In genomic region chrX:8462488-8462887, GRCh38 we compare ENCODE assay signal across 44 cellular contexts. TPM values are rescaled to one million over a fixed set of nuclear protein-coding genes. Genes with fewer than 3 reads are reported as not detected.
"Had no signal": no experiment of that assay in that cellular context is flagged by ENCODE, and none has a peak within 500 bp of the region (broad histone marks: within the 10 kb centered on the region; RNA-seq: fewer than 3 reads in every experiment).

No MANE protein-coding gene starts in this region.

- FAIRE-seq: bronchial epithelial cell had no signal

- H3K27me3 ChIP-seq: adrenal gland, ascending aorta, body of pancreas, brain microvascular endothelial cell, breast epithelium, cardiac muscle cell had no signal

- H3K36me3 ChIP-seq: adrenal gland, ascending aorta, brain microvascular endothelial cell, breast epithelium, cardiac muscle cell had no signal

- H3K4me3 Mint-ChIP-seq: activated naive CD4-positive, alpha-beta T cell treated with anti-CD3 and anti-CD28 coated beads for 36 hours; activated naive CD4-positive, alpha-beta T cell treated with anti-CD3 and anti-CD28 coated beads, Interleukin-2, amount 10 ng/mL, durations not matched to agents 7 days and 5 days; activated naive CD4-positive, alpha-beta T cell treated with anti-CD3 and anti-CD28 coated beads, Interleukin-2, amount 50 U/mL, for 24 hours; activated naive CD8-positive, alpha-beta T cell; activated naive CD8-positive, alpha-beta T cell treated with anti-CD3 and anti-CD28 coated beads for 36 hours; activated naive CD8-positive, alpha-beta T cell treated with anti-CD3 and anti-CD28 coated beads, Interleukin-2, amount 10 ng/mL, durations not matched to agents 7 days and 5 days; activated naive CD8-positive, alpha-beta T cell treated with anti-CD3 and anti-CD28 coated beads, Interleukin-2, amount 50 U/mL, for 24 hours; activated T-cell treated with anti-CD3 and anti-CD28 coated beads, Interleukin-2, amount 50 U/mL, for 24 hours; activated T-cell treated with anti-CD3 and anti-CD28 coated beads, Interleukin-2, amount 50 U/mL, for 4 hours; activated T-cell treated with anti-CD3 and anti-CD28 coated beads, Interleukin-2, amount 50 U/mL, for 72 hours; activated T-helper 1 cell treated with anti-CD3 and anti-CD28 coated beads, Interleukin-12 subunit alpha, Interleukin-12 subunit beta, Interleukin-2, Interleukin-4 antibody, amounts not matched to agents 30 ng/mL and 10 ng/mL and 1 ng/mL, durations not matched to agents 14 hours and 24 hours and 36 hours; activated T-helper 17 cell treated with anti-CD3 and anti-CD28 coated beads, Interleukin-2, amount 50 U/mL, for 72 hours; brain; central memory CD8-positive, alpha-beta T cell had no signal

- H3K4me1 ChIP-seq: adrenal gland, ascending aorta, body of pancreas, breast epithelium had no signal

- H3K4me1 Mint-ChIP-seq: activated naive CD4-positive, alpha-beta T cell treated with anti-CD3 and anti-CD28 coated beads, Interleukin-2, amount 10 ng/mL, durations not matched to agents 7 days and 5 days; activated naive CD4-positive, alpha-beta T cell treated with anti-CD3 and anti-CD28 coated beads, Interleukin-2, amount 50 U/mL, for 24 hours; activated naive CD8-positive, alpha-beta T cell treated with anti-CD3 and anti-CD28 coated beads for 36 hours; activated naive CD8-positive, alpha-beta T cell treated with anti-CD3 and anti-CD28 coated beads, Interleukin-2, amount 10 ng/mL, durations not matched to agents 7 days and 5 days; activated naive CD8-positive, alpha-beta T cell treated with anti-CD3 and anti-CD28 coated beads, Interleukin-2, amount 50 U/mL, for 24 hours; activated T-helper 17 cell treated with anti-CD3 and anti-CD28 coated beads, Interleukin-2, amount 50 U/mL, for 72 hours; brain; central memory CD8-positive, alpha-beta T cell had no signal

- DNase-seq: activated effector memory CD4-positive, alpha-beta T cell treated with anti-CD3 and anti-CD28 coated beads, Interleukin-2, amount 50 U/mL, for 16 hours; activated effector memory CD4-positive, alpha-beta T cell treated with Interleukin-2 at 50 U/mL for 16 hours; activated gamma-delta T cell; activated gamma-delta T cell treated with Interleukin-2 at 50 U/mL for 16 hours; activated naive CD4-positive, alpha-beta T cell; activated naive CD4-positive, alpha-beta T cell treated with anti-CD3 and anti-CD28 coated beads for 36 hours; activated naive CD4-positive, alpha-beta T cell treated with anti-CD3 and anti-CD28 coated beads, Interleukin-2, amount 10 ng/mL, durations not matched to agents 7 days and 5 days; activated naive CD4-positive, alpha-beta T cell treated with anti-CD3 and anti-CD28 coated beads, Interleukin-2, amount 50 U/mL, for 16 hours; activated naive CD4-positive, alpha-beta T cell treated with Interleukin-2 at 50 U/mL for 16 hours; activated naive CD8-positive, alpha-beta T cell treated with anti-CD3 and anti-CD28 coated beads for 36 hours; activated naive CD8-positive, alpha-beta T cell treated with anti-CD3 and anti-CD28 coated beads, Interleukin-2, amount 10 ng/mL, durations not matched to agents 7 days and 5 days; activated naive CD8-positive, alpha-beta T cell treated with anti-CD3 and anti-CD28 coated beads, Interleukin-2, amount 50 U/mL, for 24 hours; activated T-cell treated with anti-CD3 and anti-CD28 coated beads, Interleukin-2, amount 50 U/mL, for 1 hour; activated T-cell treated with anti-CD3 and anti-CD28 coated beads, Interleukin-2, amount 50 U/mL, for 24 hours; activated T-cell treated with anti-CD3 and anti-CD28 coated beads, Interleukin-2, amount 50 U/mL, for 4 hours; activated T-cell treated with anti-CD3 and anti-CD28 coated beads, Interleukin-2, amount 50 U/mL, for 48 hours; activated T-cell treated with anti-CD3 and anti-CD28 coated beads, Interleukin-2, amount 50 U/mL, for 72 hours; adrenal gland; amniotic stem cell; amygdala; anterior cingulate cortex; aorta; body of pancreas; brain microvascular endothelial cell; caudate nucleus; central memory CD4-positive, alpha-beta T cell; cerebellar nuclear complex had no signal

- H3K27ac ChIP-seq: adrenal gland, ascending aorta, body of pancreas, brain microvascular endothelial cell, breast epithelium, cardiac muscle cell had no signal

- H3K9me3 ChIP-seq: adrenal gland, ascending aorta, body of pancreas had no signal

- H3K4me3 ChIP-seq: adrenal gland, ascending aorta, body of pancreas, breast epithelium, cardiac muscle cell had no signal

- H3K36me3 Mint-ChIP-seq: activated naive CD4-positive, alpha-beta T cell treated with anti-CD3 and anti-CD28 coated beads, Interleukin-2, amount 10 ng/mL, durations not matched to agents 7 days and 5 days; activated naive CD4-positive, alpha-beta T cell treated with anti-CD3 and anti-CD28 coated beads, Interleukin-2, amount 50 U/mL, for 24 hours; activated naive CD4-positive, alpha-beta T cell treated with anti-CD3 and anti-CD28 coated beads, Interleukin-2, amount 50 U/mL, for 72 hours; activated naive CD8-positive, alpha-beta T cell treated with anti-CD3 and anti-CD28 coated beads for 36 hours; activated naive CD8-positive, alpha-beta T cell treated with anti-CD3 and anti-CD28 coated beads, Interleukin-2, amount 10 ng/mL, durations not matched to agents 7 days and 5 days; brain had no signal

- ATAC-seq: activated naive CD4-positive, alpha-beta T cell treated with anti-CD3 and anti-CD28 coated beads, Interleukin-2, amount 50 U/mL, for 72 hours; activated naive CD8-positive, alpha-beta T cell treated with anti-CD3 and anti-CD28 coated beads, Interleukin-2, amount 50 U/mL, for 24 hours; activated T-cell treated with anti-CD3 and anti-CD28 coated beads, Interleukin-2, amount 50 U/mL, for 4 hours; activated T-cell treated with anti-CD3 and anti-CD28 coated beads, Interleukin-2, amount 50 U/mL, for 72 hours; activated T-helper 17 cell treated with anti-CD3 and anti-CD28 coated beads, Interleukin-2, amount 50 U/mL, for 72 hours; body of pancreas had no signal

- H3K27me3 Mint-ChIP-seq: activated naive CD4-positive, alpha-beta T cell treated with anti-CD3 and anti-CD28 coated beads, Interleukin-2, amount 10 ng/mL, durations not matched to agents 7 days and 5 days; activated naive CD4-positive, alpha-beta T cell treated with anti-CD3 and anti-CD28 coated beads, Interleukin-2, amount 50 U/mL, for 24 hours; activated naive CD8-positive, alpha-beta T cell treated with anti-CD3 and anti-CD28 coated beads for 36 hours; activated naive CD8-positive, alpha-beta T cell treated with anti-CD3 and anti-CD28 coated beads, Interleukin-2, amount 10 ng/mL, durations not matched to agents 7 days and 5 days; activated naive CD8-positive, alpha-beta T cell treated with anti-CD3 and anti-CD28 coated beads, Interleukin-2, amount 50 U/mL, for 24 hours; activated T-cell treated with anti-CD3 and anti-CD28 coated beads, Interleukin-2, amount 50 U/mL, for 24 hours; activated T-helper 17 cell treated with anti-CD3 and anti-CD28 coated beads, Interleukin-2, amount 50 U/mL, for 72 hours; brain; central memory CD8-positive, alpha-beta T cell had no signal

- H3K27ac Mint-ChIP-seq: activated naive CD4-positive, alpha-beta T cell treated with anti-CD3 and anti-CD28 coated beads for 36 hours; activated naive CD4-positive, alpha-beta T cell treated with anti-CD3 and anti-CD28 coated beads, Interleukin-2, amount 10 ng/mL, durations not matched to agents 7 days and 5 days; activated naive CD4-positive, alpha-beta T cell treated with anti-CD3 and anti-CD28 coated beads, Interleukin-2, amount 50 U/mL, for 24 hours; activated naive CD4-positive, alpha-beta T cell treated with anti-CD3 and anti-CD28 coated beads, Interleukin-2, amount 50 U/mL, for 72 hours; activated naive CD8-positive, alpha-beta T cell; activated naive CD8-positive, alpha-beta T cell treated with anti-CD3 and anti-CD28 coated beads for 36 hours; activated naive CD8-positive, alpha-beta T cell treated with anti-CD3 and anti-CD28 coated beads, Interleukin-2, amount 10 ng/mL, durations not matched to agents 7 days and 5 days; activated naive CD8-positive, alpha-beta T cell treated with anti-CD3 and anti-CD28 coated beads, Interleukin-2, amount 50 U/mL, for 24 hours; activated T-cell treated with anti-CD3 and anti-CD28 coated beads, Interleukin-2, amount 50 U/mL, for 24 hours; activated T-cell treated with anti-CD3 and anti-CD28 coated beads, Interleukin-2, amount 50 U/mL, for 72 hours; activated T-helper 1 cell treated with anti-CD3 and anti-CD28 coated beads, Interleukin-12 subunit alpha, Interleukin-12 subunit beta, Interleukin-2, Interleukin-4 antibody, amounts not matched to agents 30 ng/mL and 10 ng/mL and 1 ng/mL, durations not matched to agents 14 hours and 24 hours and 36 hours; activated T-helper 17 cell treated with anti-CD3 and anti-CD28 coated beads, Interleukin-2, amount 50 U/mL, for 72 hours; activated T-helper 2 cell treated with anti-CD3 and anti-CD28 coated beads, Interferon-gamma antibody, Interleukin-2, Interleukin-4, amounts not matched to agents 10 μg/mL and 5 μg/mL and 100 μg/mL, durations not matched to agents 14 hours and 24 hours and 36 hours; brain had no signal

RNA-seq across cellular contexts. Expression of gene VCX3B, which starts 2.1 kb away (rescaled TPM):
- total RNA-seq: activated naive CD4-positive, alpha-beta T cell treated with anti-CD3 and anti-CD28 coated beads for 36 hours; activated naive CD4-positive, alpha-beta T cell treated with anti-CD3 and anti-CD28 coated beads, Interleukin-2, amount 50 U/mL, for 72 hours; activated naive CD8-positive, alpha-beta T cell treated with anti-CD3 and anti-CD28 coated beads for 36 hours; activated naive CD8-positive, alpha-beta T cell treated with anti-CD3 and anti-CD28 coated beads, Interleukin-2, amount 10 ng/mL, durations not matched to agents 7 days and 5 days; activated T-cell treated with anti-CD3 and anti-CD28 coated beads, Interleukin-2, amount 50 U/mL, for 4 hours; activated T-cell treated with anti-CD3 and anti-CD28 coated beads, Interleukin-2, amount 50 U/mL, for 72 hours; activated T-helper 1 cell treated with anti-CD3 and anti-CD28 coated beads, Interleukin-12 subunit alpha, Interleukin-12 subunit beta, Interleukin-2, Interleukin-4 antibody, amounts not matched to agents 30 ng/mL and 10 ng/mL and 1 ng/mL, durations not matched to agents 14 hours and 24 hours and 36 hours; activated T-helper 17 cell treated with anti-CD3 and anti-CD28 coated beads, Interleukin-2, amount 50 U/mL, for 72 hours; activated T-helper 2 cell treated with anti-CD3 and anti-CD28 coated beads, Interferon-gamma antibody, Interleukin-2, Interleukin-4, amounts not matched to agents 10 μg/mL and 5 μg/mL and 100 μg/mL, durations not matched to agents 14 hours and 24 hours and 36 hours; adrenal gland; aorta; ascending aorta; astrocyte; body of pancreas; breast epithelium; cardiac septum; cerebellum; chondrocyte had no signal
- polyA plus RNA-seq: adipose tissue had no signal
